In the genomic region with DNA sequence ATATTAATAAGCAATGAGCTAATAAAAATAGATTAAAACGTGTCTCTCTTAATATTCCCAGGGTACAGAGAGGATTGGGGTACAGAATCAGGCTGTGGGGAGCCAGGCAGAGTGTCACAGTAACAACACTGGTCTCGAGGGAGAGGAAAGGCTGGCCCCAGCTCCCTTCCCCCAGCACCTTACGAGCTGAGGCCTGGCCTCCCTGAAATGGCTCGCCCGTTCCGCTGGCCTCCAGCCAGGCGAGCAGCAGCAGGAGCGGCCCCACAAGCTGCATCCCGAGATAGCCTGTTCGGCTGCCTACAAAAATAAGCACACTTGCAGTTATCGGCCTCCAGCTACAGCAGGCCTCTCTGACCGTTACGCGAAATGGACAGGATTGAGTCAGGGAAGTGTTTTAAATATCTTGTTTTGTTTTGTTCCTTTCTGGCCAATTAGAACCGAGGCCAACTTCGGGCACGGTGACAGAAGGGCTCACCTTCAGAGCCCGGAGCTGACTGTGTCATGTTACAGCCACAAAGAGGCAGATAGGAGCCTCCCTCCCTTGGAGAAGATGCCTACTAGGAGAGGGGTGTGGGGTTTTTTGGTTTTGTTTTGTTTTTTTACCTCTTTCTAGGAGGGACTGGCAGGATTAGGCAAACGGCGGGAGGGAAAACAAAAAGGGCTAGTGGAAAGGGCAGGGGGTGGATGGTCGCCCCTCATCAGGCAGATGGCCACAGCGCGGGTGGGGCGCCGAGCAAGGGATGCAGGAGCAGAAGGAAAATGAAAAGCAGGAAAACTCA, we compare ENCODE assay signal across 1 cellular context.
TF ChIP-seq lines count a peak whose summit lies in the region.

No MANE protein-coding gene starts in this region.

TF ChIP-seq in K562, 482 proteins besides CTCF, POLR2A, EP300 and RAD21 (continued from another document):
- TF ChIP-seq, protein P1, sequence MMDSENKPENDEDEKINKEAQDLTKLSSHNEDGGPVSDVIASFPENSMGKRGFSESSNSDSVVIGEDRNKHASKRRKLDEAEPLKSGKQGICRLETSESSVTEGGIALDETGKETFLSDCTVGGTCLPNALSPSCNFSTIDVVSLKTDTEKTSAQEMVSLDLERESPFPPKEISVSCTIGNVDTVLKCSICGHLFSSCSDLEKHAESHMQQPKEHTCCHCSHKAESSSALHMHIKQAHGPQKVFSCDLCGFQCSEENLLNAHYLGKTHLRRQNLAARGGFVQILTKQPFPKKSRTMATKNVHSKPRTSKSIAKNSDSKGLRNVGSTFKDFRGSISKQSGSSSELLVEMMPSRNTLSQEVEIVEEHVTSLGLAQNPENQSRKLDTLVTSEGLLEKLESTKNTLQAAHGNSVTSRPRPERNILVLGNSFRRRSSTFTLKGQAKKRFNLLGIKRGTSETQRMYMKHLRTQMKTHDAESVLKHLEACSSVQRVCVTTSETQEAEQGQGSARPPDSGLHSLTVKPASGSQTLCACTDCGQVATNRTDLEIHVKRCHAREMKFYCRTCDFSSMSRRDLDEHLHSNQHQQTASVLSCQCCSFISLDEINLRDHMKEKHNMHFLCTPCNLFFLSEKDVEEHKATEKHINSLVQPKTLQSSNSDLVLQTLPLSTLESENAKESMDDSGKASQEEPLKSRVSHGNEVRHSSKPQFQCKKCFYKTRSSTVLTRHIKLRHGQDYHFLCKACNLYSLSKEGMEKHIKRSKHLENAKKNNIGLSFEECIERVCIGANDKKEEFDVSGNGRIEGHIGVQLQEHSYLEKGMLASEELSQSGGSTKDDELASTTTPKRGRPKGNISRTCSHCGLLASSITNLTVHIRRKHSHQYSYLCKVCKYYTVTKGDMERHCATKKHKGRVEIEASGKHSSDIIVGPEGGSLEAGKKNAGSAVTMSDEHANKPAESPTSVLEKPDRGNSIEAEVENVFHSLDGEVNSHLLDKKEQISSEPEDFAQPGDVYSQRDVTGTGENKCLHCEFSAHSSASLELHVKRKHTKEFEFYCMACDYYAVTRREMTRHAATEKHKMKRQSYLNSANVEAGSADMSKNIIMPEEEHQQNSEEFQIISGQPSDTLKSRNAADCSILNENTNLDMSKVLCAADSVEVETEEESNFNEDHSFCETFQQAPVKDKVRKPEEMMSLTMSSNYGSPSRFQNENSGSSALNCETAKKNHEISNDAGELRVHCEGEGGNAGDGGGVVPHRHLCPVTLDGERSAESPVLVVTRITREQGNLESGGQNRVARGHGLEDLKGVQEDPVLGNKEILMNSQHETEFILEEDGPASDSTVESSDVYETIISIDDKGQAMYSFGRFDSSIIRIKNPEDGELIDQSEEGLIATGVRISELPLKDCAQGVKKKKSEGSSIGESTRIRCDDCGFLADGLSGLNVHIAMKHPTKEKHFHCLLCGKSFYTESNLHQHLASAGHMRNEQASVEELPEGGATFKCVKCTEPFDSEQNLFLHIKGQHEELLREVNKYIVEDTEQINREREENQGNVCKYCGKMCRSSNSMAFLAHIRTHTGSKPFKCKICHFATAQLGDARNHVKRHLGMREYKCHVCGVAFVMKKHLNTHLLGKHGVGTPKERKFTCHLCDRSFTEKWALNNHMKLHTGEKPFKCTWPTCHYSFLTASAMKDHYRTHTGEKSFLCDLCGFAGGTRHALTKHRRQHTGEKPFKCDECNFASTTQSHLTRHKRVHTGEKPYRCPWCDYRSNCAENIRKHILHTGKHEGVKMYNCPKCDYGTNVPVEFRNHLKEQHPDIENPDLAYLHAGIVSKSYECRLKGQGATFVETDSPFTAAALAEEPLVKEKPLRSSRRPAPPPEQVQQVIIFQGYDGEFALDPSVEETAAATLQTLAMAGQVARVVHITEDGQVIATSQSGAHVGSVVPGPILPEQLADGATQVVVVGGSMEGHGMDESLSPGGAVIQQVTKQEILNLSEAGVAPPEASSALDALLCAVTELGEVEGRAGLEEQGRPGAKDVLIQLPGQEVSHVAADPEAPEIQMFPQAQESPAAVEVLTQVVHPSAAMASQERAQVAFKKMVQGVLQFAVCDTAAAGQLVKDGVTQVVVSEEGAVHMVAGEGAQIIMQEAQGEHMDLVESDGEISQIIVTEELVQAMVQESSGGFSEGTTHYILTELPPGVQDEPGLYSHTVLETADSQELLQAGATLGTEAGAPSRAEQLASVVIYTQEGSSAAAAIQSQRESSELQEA (IDR thresholded peaks at IDR 0.05; ENCODE audit: low read depth) = no peak
- TF ChIP-seq ZNF77 (CRISPR knock-in tag; IDR thresholded peaks at IDR 0.05) (no peak), SREBF2 (CRISPR knock-in tag; IDR thresholded peaks at IDR 0.05) (no peak; the same call in 1 of the 2 replicates), HDGF (IDR thresholded peaks at IDR 0.05) (no peak), SMAD3 (CRISPR knock-in tag; conservative IDR thresholded peaks at IDR 0.05) (peak; percentile 91), HDAC3 (IDR thresholded peaks at IDR 0.05; ENCODE audit: borderline replicate concordance, partially characterized antibody) (no peak), ZKSCAN1 (IDR thresholded peaks at IDR 0.05; ENCODE audit: low read depth, low read length) (peak; percentile 97), CC2D1A (IDR thresholded peaks at IDR 0.05) (peak; percentile 99), KLF16 (IDR thresholded peaks at IDR 0.05) (peak; percentile 99), ZNF507 (tag; conservative IDR thresholded peaks at IDR 0.05) (no peak), POLR2B (IDR thresholded peaks at IDR 0.05; ENCODE audit: low read depth, partially characterized antibody) (peak; percentile 53), ZNF184 (CRISPR knock-in tag; IDR thresholded peaks at IDR 0.05) (no peak), XRCC4 (IDR thresholded peaks at IDR 0.05; ENCODE audit: extremely low read depth, insufficient read depth, insufficient read length) (no peak), DPF2 (IDR thresholded peaks at IDR 0.05) (peak; percentile 98), CBX5 (IDR thresholded peaks at IDR 0.05; ENCODE audit: borderline replicate concordance, low read depth) (0 out of 2 replicates have a peak, but pooled peaks have one; percentile 54), ZBED1 (IDR thresholded peaks at IDR 0.05) (peak; percentile 91), HES1 (IDR thresholded peaks at IDR 0.05; ENCODE audit: low read depth) (peak; percentile 74; the same call in 1 of the 2 replicates), SMARCA4 (IDR thresholded peaks at IDR 0.05) (peak; percentile 97), ETS2 (tag; IDR thresholded peaks at IDR 0.05; ENCODE audit: borderline replicate concordance, poor library complexity, severe bottlenecking) (no peak), ERF (CRISPR knock-in tag; IDR thresholded peaks at IDR 0.05) (no peak), HNRNPLL (IDR thresholded peaks at IDR 0.05; ENCODE audit: low read depth, low read length, poor library complexity, severe bottlenecking) (peak; percentile 35), RBM34 (IDR thresholded peaks at IDR 0.05; ENCODE audit: borderline replicate concordance, insufficient read depth, low read length) (no peak)
- TF ChIP-seq, protein P2, sequence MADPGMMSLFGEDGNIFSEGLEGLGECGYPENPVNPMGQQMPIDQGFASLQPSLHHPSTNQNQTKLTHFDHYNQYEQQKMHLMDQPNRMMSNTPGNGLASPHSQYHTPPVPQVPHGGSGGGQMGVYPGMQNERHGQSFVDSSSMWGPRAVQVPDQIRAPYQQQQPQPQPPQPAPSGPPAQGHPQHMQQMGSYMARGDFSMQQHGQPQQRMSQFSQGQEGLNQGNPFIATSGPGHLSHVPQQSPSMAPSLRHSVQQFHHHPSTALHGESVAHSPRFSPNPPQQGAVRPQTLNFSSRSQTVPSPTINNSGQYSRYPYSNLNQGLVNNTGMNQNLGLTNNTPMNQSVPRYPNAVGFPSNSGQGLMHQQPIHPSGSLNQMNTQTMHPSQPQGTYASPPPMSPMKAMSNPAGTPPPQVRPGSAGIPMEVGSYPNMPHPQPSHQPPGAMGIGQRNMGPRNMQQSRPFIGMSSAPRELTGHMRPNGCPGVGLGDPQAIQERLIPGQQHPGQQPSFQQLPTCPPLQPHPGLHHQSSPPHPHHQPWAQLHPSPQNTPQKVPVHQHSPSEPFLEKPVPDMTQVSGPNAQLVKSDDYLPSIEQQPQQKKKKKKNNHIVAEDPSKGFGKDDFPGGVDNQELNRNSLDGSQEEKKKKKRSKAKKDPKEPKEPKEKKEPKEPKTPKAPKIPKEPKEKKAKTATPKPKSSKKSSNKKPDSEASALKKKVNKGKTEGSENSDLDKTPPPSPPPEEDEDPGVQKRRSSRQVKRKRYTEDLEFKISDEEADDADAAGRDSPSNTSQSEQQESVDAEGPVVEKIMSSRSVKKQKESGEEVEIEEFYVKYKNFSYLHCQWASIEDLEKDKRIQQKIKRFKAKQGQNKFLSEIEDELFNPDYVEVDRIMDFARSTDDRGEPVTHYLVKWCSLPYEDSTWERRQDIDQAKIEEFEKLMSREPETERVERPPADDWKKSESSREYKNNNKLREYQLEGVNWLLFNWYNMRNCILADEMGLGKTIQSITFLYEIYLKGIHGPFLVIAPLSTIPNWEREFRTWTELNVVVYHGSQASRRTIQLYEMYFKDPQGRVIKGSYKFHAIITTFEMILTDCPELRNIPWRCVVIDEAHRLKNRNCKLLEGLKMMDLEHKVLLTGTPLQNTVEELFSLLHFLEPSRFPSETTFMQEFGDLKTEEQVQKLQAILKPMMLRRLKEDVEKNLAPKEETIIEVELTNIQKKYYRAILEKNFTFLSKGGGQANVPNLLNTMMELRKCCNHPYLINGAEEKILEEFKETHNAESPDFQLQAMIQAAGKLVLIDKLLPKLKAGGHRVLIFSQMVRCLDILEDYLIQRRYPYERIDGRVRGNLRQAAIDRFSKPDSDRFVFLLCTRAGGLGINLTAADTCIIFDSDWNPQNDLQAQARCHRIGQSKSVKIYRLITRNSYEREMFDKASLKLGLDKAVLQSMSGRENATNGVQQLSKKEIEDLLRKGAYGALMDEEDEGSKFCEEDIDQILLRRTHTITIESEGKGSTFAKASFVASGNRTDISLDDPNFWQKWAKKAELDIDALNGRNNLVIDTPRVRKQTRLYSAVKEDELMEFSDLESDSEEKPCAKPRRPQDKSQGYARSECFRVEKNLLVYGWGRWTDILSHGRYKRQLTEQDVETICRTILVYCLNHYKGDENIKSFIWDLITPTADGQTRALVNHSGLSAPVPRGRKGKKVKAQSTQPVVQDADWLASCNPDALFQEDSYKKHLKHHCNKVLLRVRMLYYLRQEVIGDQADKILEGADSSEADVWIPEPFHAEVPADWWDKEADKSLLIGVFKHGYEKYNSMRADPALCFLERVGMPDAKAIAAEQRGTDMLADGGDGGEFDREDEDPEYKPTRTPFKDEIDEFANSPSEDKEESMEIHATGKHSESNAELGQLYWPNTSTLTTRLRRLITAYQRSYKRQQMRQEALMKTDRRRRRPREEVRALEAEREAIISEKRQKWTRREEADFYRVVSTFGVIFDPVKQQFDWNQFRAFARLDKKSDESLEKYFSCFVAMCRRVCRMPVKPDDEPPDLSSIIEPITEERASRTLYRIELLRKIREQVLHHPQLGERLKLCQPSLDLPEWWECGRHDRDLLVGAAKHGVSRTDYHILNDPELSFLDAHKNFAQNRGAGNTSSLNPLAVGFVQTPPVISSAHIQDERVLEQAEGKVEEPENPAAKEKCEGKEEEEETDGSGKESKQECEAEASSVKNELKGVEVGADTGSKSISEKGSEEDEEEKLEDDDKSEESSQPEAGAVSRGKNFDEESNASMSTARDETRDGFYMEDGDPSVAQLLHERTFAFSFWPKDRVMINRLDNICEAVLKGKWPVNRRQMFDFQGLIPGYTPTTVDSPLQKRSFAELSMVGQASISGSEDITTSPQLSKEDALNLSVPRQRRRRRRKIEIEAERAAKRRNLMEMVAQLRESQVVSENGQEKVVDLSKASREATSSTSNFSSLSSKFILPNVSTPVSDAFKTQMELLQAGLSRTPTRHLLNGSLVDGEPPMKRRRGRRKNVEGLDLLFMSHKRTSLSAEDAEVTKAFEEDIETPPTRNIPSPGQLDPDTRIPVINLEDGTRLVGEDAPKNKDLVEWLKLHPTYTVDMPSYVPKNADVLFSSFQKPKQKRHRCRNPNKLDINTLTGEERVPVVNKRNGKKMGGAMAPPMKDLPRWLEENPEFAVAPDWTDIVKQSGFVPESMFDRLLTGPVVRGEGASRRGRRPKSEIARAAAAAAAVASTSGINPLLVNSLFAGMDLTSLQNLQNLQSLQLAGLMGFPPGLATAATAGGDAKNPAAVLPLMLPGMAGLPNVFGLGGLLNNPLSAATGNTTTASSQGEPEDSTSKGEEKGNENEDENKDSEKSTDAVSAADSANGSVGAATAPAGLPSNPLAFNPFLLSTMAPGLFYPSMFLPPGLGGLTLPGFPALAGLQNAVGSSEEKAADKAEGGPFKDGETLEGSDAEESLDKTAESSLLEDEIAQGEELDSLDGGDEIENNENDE (IDR thresholded peaks at IDR 0.05; ENCODE audit: low read depth, low read length) = no peak
- TF ChIP-seq, protein P3, sequence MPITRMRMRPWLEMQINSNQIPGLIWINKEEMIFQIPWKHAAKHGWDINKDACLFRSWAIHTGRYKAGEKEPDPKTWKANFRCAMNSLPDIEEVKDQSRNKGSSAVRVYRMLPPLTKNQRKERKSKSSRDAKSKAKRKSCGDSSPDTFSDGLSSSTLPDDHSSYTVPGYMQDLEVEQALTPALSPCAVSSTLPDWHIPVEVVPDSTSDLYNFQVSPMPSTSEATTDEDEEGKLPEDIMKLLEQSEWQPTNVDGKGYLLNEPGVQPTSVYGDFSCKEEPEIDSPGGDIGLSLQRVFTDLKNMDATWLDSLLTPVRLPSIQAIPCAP (CRISPR knock-in tag; IDR thresholded peaks at IDR 0.05; ENCODE audit: borderline replicate concordance) = no peak
